Comparison of ENCODE assay signal across 9 cellular contexts in genomic region chr3:42652251-42652610, GRCh38. TPM values are rescaled to one million over a fixed set of nuclear protein-coding genes. Genes with fewer than 3 reads are reported as not detected.
DNase-seq lines count a peak whose midpoint lies in the region; TF ChIP-seq lines count a peak whose summit lies in the region.
"Had no signal": no experiment of that assay in that cellular context is flagged by ENCODE, and none has a peak within 500 bp of the region (broad histone marks: within the 10 kb centered on the region; RNA-seq: fewer than 3 reads in every experiment).

No MANE protein-coding gene starts in this region.

- H3K9me3 ChIP-seq in GM23248 (ENCODE audit: low read depth) (no peaks in the 10 kb centered on the region), adipocyte (ENCODE audit: control insufficient read depth, low read length) (no peaks in the 10 kb centered on the region), mucosa of rectum (ENCODE audit: control insufficient read depth in 2 of 2, low read length in 2 of 2) (no peaks in the 10 kb centered on the region)

- H3K4me3 ChIP-seq in BJ (ENCODE audit: low read depth, low read length) (peak overlapping the region; percentile 21), GM23248 (peak overlapping the region; percentile 96), adipocyte (ENCODE audit: low read length) (peak overlapping the region; percentile 82), mucosa of rectum (ENCODE audit: low read length in 2 of 2) (peak overlapping the region; percentile 70 to 73)

- H3K27ac ChIP-seq in GM23248 (peak overlapping the region; percentile 92), mucosa of rectum (ENCODE audit: low read depth in 2 of 2, low read length in 2 of 2) (peak overlapping the region in 1 of 2 donors; percentile 61)

- TF ChIP-seq CTCF in BJ (IDR thresholded peaks at IDR 0.05; ENCODE audit: insufficient read depth, low read depth, low read length) = no peak

- peaks cover 42% of the 10 kb centered on the region for H3F3A ChIP-seq in GM23248 (ENCODE audit: insufficient read depth)

- peaks cover 79% of the 10 kb centered on the region for H3K79me2 ChIP-seq in GM23248 (ENCODE audit: insufficient read depth)

- 0% methylated on average over 1 of the region's 1 CpG for WGBS in GM23248 (ENCODE audit: low coverage in 1 of 2, low lambda C conversion rate in 2 of 2, missing lambda C conversion rate in 2 of 2), 2 experiments

- H3K36me3 ChIP-seq in BJ (ENCODE audit: control insufficient read depth, insufficient read depth, low read length) = peaks cover 6% of the 10 kb centered on the region
- peaks cover 1% of the 10 kb centered on the region; the same call in 1 of the 2 replicates for H3K36me3 ChIP-seq in GM23248 (ENCODE audit: low read depth)
- H3K36me3 ChIP-seq in adipocyte (ENCODE audit: control insufficient read depth, insufficient read depth, low read length, severe bottlenecking) = peaks cover 30% of the 10 kb centered on the region
- H3K36me3 ChIP-seq in mucosa of rectum (ENCODE audit: control insufficient read depth in 2 of 2, insufficient read depth in 2 of 2, low read length in 2 of 2) = peaks cover 8 to 10% of the 10 kb centered on the region in 2 donors

- POLR2A ChIA-PET in BJ (lab: Charles Lee) = no interaction called here

- peak overlapping the region; percentile 85 for H3K4me2 ChIP-seq in GM23248 (ENCODE audit: unreplicated experiment)

- peak overlapping the region; percentile 14; the same call in 1 of the 2 replicates for H2AFZ ChIP-seq in GM23248

- in situ Hi-C loops in GM23248 (cut with MboI) = no loop called here

- H3K27me3 ChIP-seq in BJ (ENCODE audit: control insufficient read depth, insufficient read depth, low read length) (no peaks in the 10 kb centered on the region), GM23248 (replicated peaks; ENCODE audit: insufficient read depth) (no peaks in the 10 kb centered on the region), adipocyte (replicated peaks; ENCODE audit: control insufficient read depth, insufficient read depth, low read length) (no peaks in the 10 kb centered on the region), mucosa of rectum (ENCODE audit: control insufficient read depth in 2 of 2, insufficient read depth in 2 of 2, low read length in 2 of 2) (no peaks in the 10 kb centered on the region)

- no peaks in the 10 kb centered on the region for H3K9me2 ChIP-seq in GM23248 (ENCODE audit: insufficient read depth)

- no peaks in the 10 kb centered on the region for H4K20me1 ChIP-seq in GM23248 (ENCODE audit: insufficient read depth)

- DNase-seq in BJ (ENCODE audit: low read depth) = no peak
- peak; percentile 34 for DNase-seq in GM23248
- no peak for DNase-seq in adipocyte (ENCODE audit: low read depth)
- DNase-seq in DMS 273 treated with DMSO at 0.1 percent for 48 hours (lab: John Stamatoyannopoulos, UW) = no peak
- DNase-seq in superior temporal gyrus (ENCODE audit: extremely low spot score) = no peak
- no peak for DNase-seq in NCI-H2227 treated with DMSO at 0.1 percent for 48 hours (lab: John Stamatoyannopoulos, UW)
- no peak for DNase-seq in activated CD4-positive, alpha-beta T cell treated with anti-CD3 and anti-CD28 coated beads, Interleukin-2, amount 50 U/mL, for 4 hours
- DNase-seq: naive thymus-derived CD8-positive, alpha-beta T cell had no signal

- CTCF ChIA-PET in BJ (lab: Yijun Ruan, JAX) = interaction anchor here (0.8 to 2.1 kb wide), 11 partner anchors 9 to 191 kb away, joined by 3 to 7 read pairs (median 3); partner anchors contain the start of gene NKTR

- H3K9ac ChIP-seq in GM23248 (peak overlapping the region; percentile 97), adipocyte (ENCODE audit: low read length) (peak overlapping the region; percentile 95), mucosa of rectum (ENCODE audit: low read depth in 1 of 2, low read length in 2 of 2) (no peak overlapping the region)

- H3K4me1 ChIP-seq in GM23248 (ENCODE audit: insufficient read depth) (peaks cover 60% of the 10 kb centered on the region), adipocyte (ENCODE audit: control insufficient read depth, insufficient read depth, low read length) (peaks cover 53% of the 10 kb centered on the region), mucosa of rectum (ENCODE audit: control insufficient read depth in 2 of 2, insufficient read depth in 2 of 2, low read length in 2 of 2) (peaks cover 14 to 32% of the 10 kb centered on the region in 2 donors)

RNA-seq across cellular contexts. Expression of gene ZBTB47, which starts 1.3 kb away (rescaled TPM):
- polyA plus RNA-seq in BJ (2011; rRNA removed) (19.2 and 30.1 TPM in 2 replicates), GM23248 (2016; fragmentation: Nextera tagmentation; extraction: Ambion mirVana) (5.2 TPM in 2 replicates)
- polyA minus RNA-seq in BJ (2011; rRNA and poly(A)+ RNA removed) = 28.4 and 37.8 TPM in 2 replicates
- 65.4 and 72.8 TPM in 2 replicates for total RNA-seq in GM23248 (2014; rRNA removed; shearing (Covaris generic))
- polyA plus RNA-seq: naive thymus-derived CD8-positive, alpha-beta T cell had no signal

RNA-seq across cellular contexts. Expression of gene KLHL40, which starts 33.1 kb away (rescaled TPM):
- polyA plus RNA-seq in BJ (2011; rRNA removed) (not detected in 2 replicates), GM23248 (2016; fragmentation: Nextera tagmentation; extraction: Ambion mirVana) (not detected in 2 replicates)
- polyA minus RNA-seq in BJ (2011; rRNA and poly(A)+ RNA removed) = not detected in 2 replicates
- total RNA-seq in GM23248 (2014; rRNA removed; shearing (Covaris generic)) = not detected in 2 replicates
- total RNA-seq: naive thymus-derived CD8-positive, alpha-beta T cell had no signal
- polyA plus RNA-seq: naive thymus-derived CD8-positive, alpha-beta T cell had no signal

RNA-seq across cellular contexts. Expression of gene HHATL, which starts 50.4 kb away (rescaled TPM):
- polyA plus RNA-seq in BJ (2011; rRNA removed) = not detected in 2 replicates
- polyA minus RNA-seq in BJ (2011; rRNA and poly(A)+ RNA removed) = not detected in 2 replicates
- total RNA-seq in GM23248 (2014; rRNA removed; shearing (Covaris generic)) = not detected in 2 replicates
- polyA plus RNA-seq in GM23248 (2016; fragmentation: Nextera tagmentation; extraction: Ambion mirVana) = not detected in 2 replicates
- total RNA-seq: naive thymus-derived CD8-positive, alpha-beta T cell had no signal
- polyA plus RNA-seq: naive thymus-derived CD8-positive, alpha-beta T cell had no signal

RNA-seq across cellular contexts. Expression of gene NKTR, which starts 51.7 kb away (rescaled TPM):
- polyA plus RNA-seq in BJ (2011; rRNA removed) = 19.0 and 37.6 TPM in 2 replicates
- 13.5 and 17.2 TPM in 2 replicates for polyA minus RNA-seq in BJ (2011; rRNA and poly(A)+ RNA removed)
- total RNA-seq in GM23248 (2014; rRNA removed; shearing (Covaris generic)) = 26.0 and 41.9 TPM in 2 replicates
- polyA plus RNA-seq in GM23248 (2016; fragmentation: Nextera tagmentation; extraction: Ambion mirVana) = 25.8 and 32.6 TPM in 2 replicates

Comparison
In these comparisons a context has a peak if more than half of its experiments do, and no peak if none do; other contexts are left out.
1. H3K4me3 ChIP-seq: peak in every context shown above with its lines; median percentile 96 in GM23248; 82 in adipocyte; 72 in mucosa of rectum; 21 in BJ.
2. H3K9ac ChIP-seq: peak in GM23248 (single experiment) and adipocyte (single experiment); none in mucosa of rectum (0 of 2).